In the genomic region with DNA sequence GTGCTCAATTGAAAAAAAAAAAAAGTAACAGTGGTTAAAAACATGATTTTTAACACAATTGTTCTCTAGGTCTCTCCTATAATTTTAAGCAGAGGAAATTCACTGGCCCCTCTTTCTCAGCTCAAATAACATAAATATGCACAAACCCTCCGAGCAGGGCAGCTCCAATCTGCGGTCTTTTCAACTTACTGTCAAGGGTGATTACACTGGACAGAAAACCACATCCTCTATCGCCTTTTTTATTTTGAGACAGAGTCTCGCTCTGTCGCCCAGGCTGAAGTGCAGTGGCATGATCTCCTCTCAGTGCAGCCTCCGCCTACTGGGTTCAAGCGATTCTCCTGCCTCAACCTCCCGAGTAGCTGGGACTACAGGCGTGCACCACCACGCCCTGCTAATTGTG, we compare ENCODE assay signal across 1 cellular context.
A peak's percentile ranks its signal among the peaks of the same experiment; 100 is the strongest.
TF ChIP-seq lines count a peak whose summit lies in the region.

No MANE protein-coding gene starts in this region.

TF ChIP-seq in GM12878, 131 proteins besides CTCF, POLR2A, EP300 and RAD21:
- no peak for TF ChIP-seq NRF1 (conservative IDR thresholded peaks at IDR 0.05; ENCODE audit: low read depth, low read length)
- TF ChIP-seq MEF2B (IDR thresholded peaks at IDR 0.05; ENCODE audit: partially characterized antibody, poor library complexity, severe bottlenecking), result no peak
- no peak for TF ChIP-seq KDM1A (IDR thresholded peaks at IDR 0.05; ENCODE audit: borderline replicate concordance)
- TF ChIP-seq PAX5 (IDR thresholded peaks at IDR 0.05; ENCODE audit: borderline replicate concordance, low read depth, low read length), result 0 out of 2 replicates have a peak, but pooled peaks have one; percentile 64
- peak; percentile 90 for TF ChIP-seq RUNX3 (IDR thresholded peaks at IDR 0.05; ENCODE audit: low read length)
- TF ChIP-seq HDAC6 (IDR thresholded peaks at IDR 0.05; ENCODE audit: unreplicated experiment), result no peak
- 0 out of 2 replicates have a peak, but pooled peaks have one; percentile 29 for TF ChIP-seq MEF2A (IDR thresholded peaks at IDR 0.05; ENCODE audit: insufficient read depth, low read depth, low read length)
- TF ChIP-seq HDAC2 (IDR thresholded peaks at IDR 0.05), result no peak
- TF ChIP-seq, protein P1, sequence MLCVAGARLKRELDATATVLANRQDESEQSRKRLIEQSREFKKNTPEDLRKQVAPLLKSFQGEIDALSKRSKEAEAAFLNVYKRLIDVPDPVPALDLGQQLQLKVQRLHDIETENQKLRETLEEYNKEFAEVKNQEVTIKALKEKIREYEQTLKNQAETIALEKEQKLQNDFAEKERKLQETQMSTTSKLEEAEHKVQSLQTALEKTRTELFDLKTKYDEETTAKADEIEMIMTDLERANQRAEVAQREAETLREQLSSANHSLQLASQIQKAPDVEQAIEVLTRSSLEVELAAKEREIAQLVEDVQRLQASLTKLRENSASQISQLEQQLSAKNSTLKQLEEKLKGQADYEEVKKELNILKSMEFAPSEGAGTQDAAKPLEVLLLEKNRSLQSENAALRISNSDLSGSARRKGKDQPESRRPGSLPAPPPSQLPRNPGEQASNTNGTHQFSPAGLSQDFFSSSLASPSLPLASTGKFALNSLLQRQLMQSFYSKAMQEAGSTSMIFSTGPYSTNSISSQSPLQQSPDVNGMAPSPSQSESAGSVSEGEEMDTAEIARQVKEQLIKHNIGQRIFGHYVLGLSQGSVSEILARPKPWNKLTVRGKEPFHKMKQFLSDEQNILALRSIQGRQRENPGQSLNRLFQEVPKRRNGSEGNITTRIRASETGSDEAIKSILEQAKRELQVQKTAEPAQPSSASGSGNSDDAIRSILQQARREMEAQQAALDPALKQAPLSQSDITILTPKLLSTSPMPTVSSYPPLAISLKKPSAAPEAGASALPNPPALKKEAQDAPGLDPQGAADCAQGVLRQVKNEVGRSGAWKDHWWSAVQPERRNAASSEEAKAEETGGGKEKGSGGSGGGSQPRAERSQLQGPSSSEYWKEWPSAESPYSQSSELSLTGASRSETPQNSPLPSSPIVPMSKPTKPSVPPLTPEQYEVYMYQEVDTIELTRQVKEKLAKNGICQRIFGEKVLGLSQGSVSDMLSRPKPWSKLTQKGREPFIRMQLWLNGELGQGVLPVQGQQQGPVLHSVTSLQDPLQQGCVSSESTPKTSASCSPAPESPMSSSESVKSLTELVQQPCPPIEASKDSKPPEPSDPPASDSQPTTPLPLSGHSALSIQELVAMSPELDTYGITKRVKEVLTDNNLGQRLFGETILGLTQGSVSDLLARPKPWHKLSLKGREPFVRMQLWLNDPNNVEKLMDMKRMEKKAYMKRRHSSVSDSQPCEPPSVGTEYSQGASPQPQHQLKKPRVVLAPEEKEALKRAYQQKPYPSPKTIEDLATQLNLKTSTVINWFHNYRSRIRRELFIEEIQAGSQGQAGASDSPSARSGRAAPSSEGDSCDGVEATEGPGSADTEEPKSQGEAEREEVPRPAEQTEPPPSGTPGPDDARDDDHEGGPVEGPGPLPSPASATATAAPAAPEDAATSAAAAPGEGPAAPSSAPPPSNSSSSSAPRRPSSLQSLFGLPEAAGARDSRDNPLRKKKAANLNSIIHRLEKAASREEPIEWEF (IDR thresholded peaks at IDR 0.05; ENCODE audit: insufficient replicate concordance, low read depth, low read length), result no peak
- TF ChIP-seq CBFB (IDR thresholded peaks at IDR 0.05; ENCODE audit: low read depth), result 0 out of 2 replicates have a peak, but pooled peaks have one; percentile 51
- TF ChIP-seq SP1 (IDR thresholded peaks at IDR 0.05; ENCODE audit: low read depth, low read length), result no peak
- TF ChIP-seq, protein P2, sequence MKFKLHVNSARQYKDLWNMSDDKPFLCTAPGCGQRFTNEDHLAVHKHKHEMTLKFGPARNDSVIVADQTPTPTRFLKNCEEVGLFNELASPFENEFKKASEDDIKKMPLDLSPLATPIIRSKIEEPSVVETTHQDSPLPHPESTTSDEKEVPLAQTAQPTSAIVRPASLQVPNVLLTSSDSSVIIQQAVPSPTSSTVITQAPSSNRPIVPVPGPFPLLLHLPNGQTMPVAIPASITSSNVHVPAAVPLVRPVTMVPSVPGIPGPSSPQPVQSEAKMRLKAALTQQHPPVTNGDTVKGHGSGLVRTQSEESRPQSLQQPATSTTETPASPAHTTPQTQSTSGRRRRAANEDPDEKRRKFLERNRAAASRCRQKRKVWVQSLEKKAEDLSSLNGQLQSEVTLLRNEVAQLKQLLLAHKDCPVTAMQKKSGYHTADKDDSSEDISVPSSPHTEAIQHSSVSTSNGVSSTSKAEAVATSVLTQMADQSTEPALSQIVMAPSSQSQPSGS (IDR thresholded peaks at IDR 0.05; ENCODE audit: low read length), result peak; percentile 37; the same call in 1 of the 2 replicates
- no peak for TF ChIP-seq KLF5 (IDR thresholded peaks at IDR 0.05; ENCODE audit: partially characterized antibody)
- TF ChIP-seq CREM (IDR thresholded peaks at IDR 0.05; ENCODE audit: low read depth), result 0 out of 2 replicates have a peak, but pooled peaks have one; percentile 29
- TF ChIP-seq TBL1XR1 (IDR thresholded peaks at IDR 0.05; ENCODE audit: low read depth, low read length), result no peak
